1 cellular context compared by ENCODE assay signal in the genomic region with DNA sequence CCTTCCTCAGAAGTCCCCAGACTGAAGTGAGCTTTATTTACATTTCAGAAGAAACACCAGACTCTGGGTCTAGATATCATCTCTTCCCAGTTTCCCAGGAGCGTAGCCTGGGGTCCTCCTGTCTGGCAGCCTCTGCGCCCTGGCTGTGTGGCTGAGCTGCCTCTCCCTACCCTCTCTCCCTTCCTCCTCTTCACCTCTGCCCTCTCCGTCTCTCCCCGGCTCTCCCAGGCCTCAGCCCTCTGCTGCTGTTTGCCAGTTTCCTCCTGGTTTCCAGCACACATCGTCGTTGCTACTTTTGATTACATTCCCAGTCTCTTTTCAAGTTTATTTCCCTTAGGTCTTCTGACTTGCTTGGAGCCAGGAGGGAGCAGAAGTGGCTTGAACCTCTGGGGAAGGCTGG.
TF ChIP-seq lines count a peak whose summit lies in the region.

No MANE protein-coding gene starts in this region.

TF ChIP-seq in GM23338, 12 proteins besides CTCF, POLR2A, EP300 and RAD21 (continued from another document):
- no peak for TF ChIP-seq ZNF462 (CRISPR knock-in tag; IDR thresholded peaks at IDR 0.05)
- TF ChIP-seq, protein P1, sequence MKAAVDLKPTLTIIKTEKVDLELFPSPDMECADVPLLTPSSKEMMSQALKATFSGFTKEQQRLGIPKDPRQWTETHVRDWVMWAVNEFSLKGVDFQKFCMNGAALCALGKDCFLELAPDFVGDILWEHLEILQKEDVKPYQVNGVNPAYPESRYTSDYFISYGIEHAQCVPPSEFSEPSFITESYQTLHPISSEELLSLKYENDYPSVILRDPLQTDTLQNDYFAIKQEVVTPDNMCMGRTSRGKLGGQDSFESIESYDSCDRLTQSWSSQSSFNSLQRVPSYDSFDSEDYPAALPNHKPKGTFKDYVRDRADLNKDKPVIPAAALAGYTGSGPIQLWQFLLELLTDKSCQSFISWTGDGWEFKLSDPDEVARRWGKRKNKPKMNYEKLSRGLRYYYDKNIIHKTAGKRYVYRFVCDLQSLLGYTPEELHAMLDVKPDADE (IDR thresholded peaks at IDR 0.05): no peak
- TF ChIP-seq ZNF331 (CRISPR knock-in tag; IDR thresholded peaks at IDR 0.05; ENCODE audit: low read depth): no peak
